33 cellular contexts compared by ENCODE assay signal in the genomic region with DNA sequence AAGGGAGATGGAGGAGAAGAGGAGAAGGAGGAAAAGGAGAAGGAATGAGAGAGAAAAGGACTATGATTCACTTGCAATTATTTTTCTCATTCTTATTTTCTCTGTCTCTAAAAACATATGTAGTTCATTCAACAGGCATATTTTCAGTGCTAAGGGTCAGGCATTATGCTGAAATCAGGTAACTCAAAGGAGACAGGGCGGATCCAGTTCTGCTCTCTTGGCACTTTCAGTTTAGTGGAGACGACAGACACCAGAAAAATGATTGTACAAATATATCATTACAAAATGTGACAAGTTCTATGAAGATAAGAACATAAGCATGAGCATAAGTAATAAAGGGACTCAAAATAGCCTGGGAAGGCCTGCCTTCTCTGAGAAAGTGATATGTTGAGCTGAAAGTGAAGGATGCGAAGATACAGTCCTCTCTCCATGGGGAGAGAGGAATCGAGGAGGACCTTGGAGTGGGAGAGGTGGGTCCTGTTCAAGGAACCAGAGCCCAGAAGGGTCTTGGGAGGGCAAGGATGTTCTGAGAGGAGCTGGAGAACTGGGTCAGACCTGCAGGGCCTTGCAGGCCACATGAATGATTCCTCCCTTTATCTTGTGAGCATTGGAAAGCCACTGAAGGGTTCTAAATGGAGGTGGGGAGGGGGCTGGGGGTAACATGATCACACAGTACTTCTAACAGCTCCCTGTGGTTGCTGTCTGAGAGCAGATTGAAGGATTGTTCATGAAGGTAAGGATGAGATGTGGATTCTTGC.
"Had no signal": no experiment of that assay in that cellular context is flagged by ENCODE, and none has a peak within 500 bp of the region (broad histone marks: within the 10 kb centered on the region; RNA-seq: fewer than 3 reads in every experiment).

No MANE protein-coding gene starts in this region.

- H3K27ac ChIP-seq: brain microvascular endothelial cell, KMS-11, SJSA1, WERI-Rb-1 had no signal

- H3K27me3 ChIP-seq: brain microvascular endothelial cell, SJSA1 had no signal

- H3K4me1 Mint-ChIP-seq: activated CD4-positive, alpha-beta memory T cell treated with anti-CD3 and anti-CD28 coated beads, Interleukin-2, amount 10 ng/mL, durations not matched to agents 7 days and 5 days; activated CD8-positive, alpha-beta memory T cell treated with anti-CD3 and anti-CD28 coated beads, Interleukin-2, amount 10 ng/mL, durations not matched to agents 7 days and 5 days; activated naive CD4-positive, alpha-beta T cell treated with anti-CD3 and anti-CD28 coated beads, Interleukin-2, amount 10 ng/mL, durations not matched to agents 7 days and 5 days; activated naive CD8-positive, alpha-beta T cell treated with anti-CD3 and anti-CD28 coated beads, Interleukin-2, amount 50 U/mL, for 24 hours had no signal

- H3K4me3 Mint-ChIP-seq: activated CD4-positive, alpha-beta memory T cell treated with anti-CD3 and anti-CD28 coated beads, Interleukin-2, amount 10 ng/mL, durations not matched to agents 7 days and 5 days; activated CD8-positive, alpha-beta memory T cell treated with anti-CD3 and anti-CD28 coated beads, Interleukin-2, amount 10 ng/mL, durations not matched to agents 7 days and 5 days; activated naive CD4-positive, alpha-beta T cell treated with anti-CD3 and anti-CD28 coated beads, Interleukin-2, amount 10 ng/mL, durations not matched to agents 7 days and 5 days; activated naive CD8-positive, alpha-beta T cell; activated naive CD8-positive, alpha-beta T cell treated with anti-CD3 and anti-CD28 coated beads, Interleukin-2, amount 50 U/mL, for 24 hours had no signal

- H3K4me2 ChIP-seq: KMS-11 had no signal

- H3K9me3 ChIP-seq: SJSA1 had no signal

- H3K9me3 Mint-ChIP-seq: activated CD4-positive, alpha-beta memory T cell treated with anti-CD3 and anti-CD28 coated beads, Interleukin-2, amount 10 ng/mL, durations not matched to agents 7 days and 5 days; activated naive CD4-positive, alpha-beta T cell treated with anti-CD3 and anti-CD28 coated beads, Interleukin-2, amount 10 ng/mL, durations not matched to agents 7 days and 5 days; activated naive CD8-positive, alpha-beta T cell treated with anti-CD3 and anti-CD28 coated beads, Interleukin-2, amount 50 U/mL, for 24 hours had no signal

- DNase-seq: activated CD4-positive, alpha-beta memory T cell treated with anti-CD3 and anti-CD28 coated beads, Interleukin-2, amount 10 ng/mL, durations not matched to agents 7 days and 5 days; activated CD4-positive, alpha-beta T cell treated with anti-CD3 and anti-CD28 coated beads for 1 hour; activated CD4-positive, alpha-beta T cell treated with anti-CD3 and anti-CD28 coated beads for 48 hours; activated CD4-positive, CD25-positive, alpha-beta regulatory T cell; activated CD8-positive, alpha-beta memory T cell treated with anti-CD3 and anti-CD28 coated beads for 24 hours; activated CD8-positive, alpha-beta memory T cell treated with anti-CD3 and anti-CD28 coated beads, Interleukin-2, amount 10 ng/mL, durations not matched to agents 7 days and 5 days; activated CD8-positive, alpha-beta memory T cell treated with anti-CD3 and anti-CD28 coated beads, Interleukin-2, amount 50 U/mL, for 48 hours; activated effector memory CD4-positive, alpha-beta T cell treated with Interleukin-2 at 50 U/mL for 16 hours; activated naive CD4-positive, alpha-beta T cell treated with anti-CD3 and anti-CD28 coated beads, Interleukin-2, amount 10 ng/mL, durations not matched to agents 7 days and 5 days; activated naive CD8-positive, alpha-beta T cell treated with anti-CD3 and anti-CD28 coated beads, Interleukin-2, amount 50 U/mL, for 24 hours; activated T-cell treated with anti-CD3 and anti-CD28 coated beads, Interleukin-2, amount 50 U/mL, for 48 hours; anterior cingulate cortex; brain microvascular endothelial cell; central memory CD4-positive, alpha-beta T cell; MM.1S; MV-4-11; NCI-H1092; NCI-H146; NCI-H187; NCI-H2029 treated with DMSO at 0.1 percent for 48 hours; NCI-H2107; NCI-H226; NCI-H446 treated with DMSO at 0.1 percent for 48 hours; NCI-H524; SHP77 treated with DMSO at 0.1 percent for 48 hours; T-helper 1 cell; T1000; WERI-Rb-1 had no signal

- H3K36me3 Mint-ChIP-seq: activated CD8-positive, alpha-beta memory T cell treated with anti-CD3 and anti-CD28 coated beads, Interleukin-2, amount 10 ng/mL, durations not matched to agents 7 days and 5 days; activated naive CD4-positive, alpha-beta T cell treated with anti-CD3 and anti-CD28 coated beads, Interleukin-2, amount 10 ng/mL, durations not matched to agents 7 days and 5 days; activated naive CD8-positive, alpha-beta T cell had no signal

- H3K4me1 ChIP-seq: SJSA1 had no signal

- H3K27ac Mint-ChIP-seq: activated CD4-positive, alpha-beta memory T cell treated with anti-CD3 and anti-CD28 coated beads, Interleukin-2, amount 10 ng/mL, durations not matched to agents 7 days and 5 days; activated CD8-positive, alpha-beta memory T cell treated with anti-CD3 and anti-CD28 coated beads, Interleukin-2, amount 10 ng/mL, durations not matched to agents 7 days and 5 days; activated naive CD4-positive, alpha-beta T cell treated with anti-CD3 and anti-CD28 coated beads, Interleukin-2, amount 10 ng/mL, durations not matched to agents 7 days and 5 days; activated naive CD8-positive, alpha-beta T cell; activated naive CD8-positive, alpha-beta T cell treated with anti-CD3 and anti-CD28 coated beads, Interleukin-2, amount 50 U/mL, for 24 hours had no signal

- H3K9ac ChIP-seq: KMS-11 had no signal

- H3K36me3 ChIP-seq: brain microvascular endothelial cell, SJSA1, WERI-Rb-1 had no signal

- ATAC-seq: activated CD8-positive, alpha-beta memory T cell treated with anti-CD3 and anti-CD28 coated beads, Interleukin-2, amount 10 ng/mL, durations not matched to agents 7 days and 5 days; activated naive CD8-positive, alpha-beta T cell treated with anti-CD3 and anti-CD28 coated beads, Interleukin-2, amount 50 U/mL, for 24 hours; Panc1; SK-N-SH treated with all-trans-retinoic acid at 6 μM for 48 hours had no signal

- H3K4me3 ChIP-seq: SJSA1 had no signal
